In the genomic region with DNA sequence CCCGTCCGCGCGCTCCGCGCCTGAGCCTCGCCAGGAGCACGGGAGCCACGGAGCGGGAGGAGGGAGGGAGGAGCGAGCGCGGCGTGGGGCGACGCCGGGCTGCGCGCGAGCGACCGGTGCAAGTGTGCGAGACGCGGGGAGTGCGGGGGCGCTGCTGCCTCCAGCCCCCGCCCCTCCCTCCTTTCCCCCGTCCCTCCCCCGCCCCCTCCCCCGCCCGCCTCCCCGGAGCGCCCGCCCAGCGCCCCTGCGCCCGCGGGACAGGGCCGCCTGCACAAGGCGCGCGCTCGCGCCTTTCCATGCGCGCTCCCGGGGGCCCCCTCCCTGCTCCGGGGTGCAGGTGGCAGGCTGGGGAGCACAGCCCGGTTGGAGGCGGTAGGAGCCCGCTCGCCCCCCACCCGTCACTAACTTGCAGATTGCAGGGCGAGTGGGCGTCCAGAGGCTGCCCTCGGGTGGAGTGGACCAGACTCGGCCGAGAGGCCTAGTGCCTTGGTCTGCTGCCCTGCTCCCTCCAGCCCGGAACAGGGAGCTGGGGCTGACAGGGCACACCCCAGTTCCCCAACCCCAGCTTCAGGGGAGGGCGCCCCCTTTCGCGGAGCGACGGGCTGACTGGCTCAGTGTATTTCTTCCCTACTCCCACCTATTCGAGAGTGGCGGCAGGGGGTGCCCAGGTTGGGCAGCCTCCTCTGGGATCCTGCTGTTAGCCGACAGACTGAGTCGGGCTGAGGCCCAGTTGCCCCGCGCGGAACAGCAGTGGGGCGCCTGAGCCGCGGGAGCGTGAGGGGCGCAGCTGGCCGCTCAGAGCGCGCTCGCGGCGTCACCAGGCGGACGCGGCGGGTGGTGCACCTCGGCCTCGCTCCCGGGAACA, we compare ENCODE assay signal across 8 cellular contexts.
DNase-seq lines count a peak whose midpoint lies in the region; ATAC-seq and TF ChIP-seq lines count a peak whose summit lies in the region.

A gene (minus strand): TSS at position 126 of the 865 bp plus-strand sequence. CDS start 255 bp downstream, outside the sequence.

- CTCF ChIA-PET in RWPE1 (lab: Yijun Ruan, JAX) = interaction anchor here (0.6 to 3.8 kb wide), 24 partner anchors 10 to 1306 kb away, joined by 3 to 71 read pairs (median 4); no protein-coding TSS in a partner anchor

- peaks cover 52% of the 10 kb centered on the region for H3K27me3 ChIP-seq in adipocyte (replicated peaks; ENCODE audit: control insufficient read depth, insufficient read depth, low read length)

- peak within 1 kb of the TSS; percentile 81 for H3K27ac ChIP-seq in RWPE1

- no peak within 1 kb of the TSS for H3K4me3 ChIP-seq in adipocyte (ENCODE audit: low read length)

- POLR2A ChIA-PET in RWPE1 (lab: Yijun Ruan, JAX; ENCODE audit: low non-redundant PET) = no interaction called here

- H3K36me3 ChIP-seq in ES-I3 (ENCODE audit: insufficient read depth, low read length) (no peaks in the 10 kb centered on the region), adipocyte (ENCODE audit: control insufficient read depth, insufficient read depth, low read length, severe bottlenecking) (no peaks in the 10 kb centered on the region)

- H3K4me1 ChIP-seq in ES-I3 (ENCODE audit: insufficient read depth, low read length) (no peaks in the 10 kb centered on the region), adipocyte (ENCODE audit: control insufficient read depth, insufficient read depth, low read length) (no peaks in the 10 kb centered on the region)

- DNase-seq in RWPE1 (ENCODE audit: low spot score) (peak; percentile 60), adipocyte (ENCODE audit: low read depth) (peak; percentile 35), iPS-NIHi7 (ENCODE audit: extremely low spot score) (peak; percentile 75)
- DNase-seq in stimulated activated CD4-positive, alpha-beta T cell treated with anti-CD3 and anti-CD28 coated beads, Interleukin-1b, Interleukin-23, amount 100 ng/mL, for 48 hours = peak; percentile 52

- H3K9me3 ChIP-seq in ES-I3 (ENCODE audit: control insufficient read depth, insufficient read depth, low read length) (no peaks in the 10 kb centered on the region), adipocyte (ENCODE audit: control insufficient read depth, low read length) (peaks cover 11% of the 10 kb centered on the region)

- H3K9ac ChIP-seq in ES-I3 (ENCODE audit: low read depth, low read length) = peak within 1 kb of the TSS; percentile 68
- H3K9ac ChIP-seq in adipocyte (ENCODE audit: low read length) = no peak within 1 kb of the TSS

- ATAC-seq in HG02642 (IDR thresholded peaks at IDR 0.05; ENCODE audit: poor library complexity, unreplicated experiment) (no peak), GM19467 (IDR thresholded peaks at IDR 0.05; ENCODE audit: unreplicated experiment) (no peak), GM21723 (IDR thresholded peaks at IDR 0.05; ENCODE audit: unreplicated experiment) (no peak)

- TF ChIP-seq CTCF in RWPE1 (conservative IDR thresholded peaks at IDR 0.05; ENCODE audit: low read depth) = peak; percentile 97
